ENCODE assay signal across 12 cellular contexts in the genomic region with DNA sequence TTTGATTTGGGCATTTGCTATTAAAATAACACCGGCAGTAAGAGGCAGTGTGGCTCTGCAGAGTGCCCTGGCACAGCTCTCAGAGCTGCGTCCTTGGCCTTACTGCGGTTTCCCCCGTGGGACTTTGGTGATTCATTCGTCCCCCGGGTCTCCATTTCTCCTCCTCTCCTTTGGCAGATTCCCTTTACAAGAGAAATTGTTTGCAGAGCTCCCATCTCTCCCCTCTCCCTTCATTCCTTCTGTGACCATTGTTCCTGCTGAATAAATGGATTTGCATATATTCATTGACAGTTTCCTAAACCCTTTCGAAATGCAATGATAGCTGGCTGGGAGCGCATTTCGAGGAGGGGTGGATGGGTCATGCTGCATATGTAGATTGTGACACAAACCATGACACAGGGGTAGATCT.
A peak's percentile ranks its signal among the peaks of the same experiment; 100 is the strongest.
DNase-seq lines count a peak whose midpoint lies in the region; ATAC-seq and TF ChIP-seq lines count a peak whose summit lies in the region.
"Had no signal": no experiment of that assay in that cellular context is flagged by ENCODE, and none has a peak within 500 bp of the region (broad histone marks: within the 10 kb centered on the region; RNA-seq: fewer than 3 reads in every experiment).

No MANE protein-coding gene starts in this region.

- H3K9me3 Mint-ChIP-seq in osteocyte (ENCODE audit: unreplicated experiment) = peaks cover 14% of the 10 kb centered on the region

- peak overlapping the region; percentile 1 for H3K27ac Mint-ChIP-seq in osteocyte (ENCODE audit: unreplicated experiment)
- H3K27ac Mint-ChIP-seq: IgD-negative memory B cell had no signal

- TF ChIP-seq CTCF in fibroblast of mammary gland (conservative IDR thresholded peaks at IDR 0.05; ENCODE audit: control insufficient read depth, insufficient read depth, low read depth, low read length) = no peak
- no peak for TF ChIP-seq CTCF in osteocyte (IDR thresholded peaks at IDR 0.05)

- no peak overlapping the region for H3K4me3 ChIP-seq in fibroblast of mammary gland (ENCODE audit: control insufficient read depth, low read depth, low read length)

- no peak for ATAC-seq in HG03045 (IDR thresholded peaks at IDR 0.05; ENCODE audit: unreplicated experiment)
- no peak for ATAC-seq in HG03469 (IDR thresholded peaks at IDR 0.05; ENCODE audit: unreplicated experiment)

- in situ Hi-C loops in G401 (cut with HindIII; ENCODE audit: low sequenced_read_pairs) = no loop called here

- peaks cover 17% of the 10 kb centered on the region for H3K4me1 Mint-ChIP-seq in osteocyte (ENCODE audit: unreplicated experiment)
- H3K4me1 Mint-ChIP-seq: IgD-negative memory B cell had no signal

- peaks cover 4% of the 10 kb centered on the region for H3K36me3 Mint-ChIP-seq in osteocyte (ENCODE audit: unreplicated experiment)
- H3K36me3 Mint-ChIP-seq: IgD-negative memory B cell had no signal

- DNase-seq in EH (ENCODE audit: low read depth) (peak; percentile 83), NCI-H345 (lab: John Stamatoyannopoulos, UW) (peak; percentile 35), fibroblast of mammary gland (ENCODE audit: low read depth) (peak; percentile 41), osteocyte (ENCODE audit: extremely low spot score, unreplicated experiment) (no peak), retina (no peak), G401 (ENCODE audit: low spot score) (no peak)
- DNase-seq: activated CD4-positive, alpha-beta T cell treated with anti-CD3 and anti-CD28 coated beads for 1 hour; activated effector memory CD4-positive, alpha-beta T cell treated with Interleukin-2 at 50 U/mL for 16 hours; stimulated activated CD8-positive, alpha-beta memory T cell treated with anti-CD3 and anti-CD28 coated beads, Interleukin-4, amount 100 ng/mL, for 48 hours had no signal

- no peak overlapping the region for H3K4me3 Mint-ChIP-seq in osteocyte (ENCODE audit: unreplicated experiment)

- no peaks in the 10 kb centered on the region for H3K27me3 Mint-ChIP-seq in osteocyte (ENCODE audit: unreplicated experiment)
- H3K27me3 Mint-ChIP-seq: IgD-negative memory B cell had no signal

Comparison
In these comparisons a context has a peak if more than half of its experiments do, and no peak if none do; other contexts are left out.
1. DNase-seq: peak in EH (single experiment), NCI-H345 (single experiment) and fibroblast of mammary gland (single experiment); none in osteocyte (single experiment), retina (single experiment) and G401 (single experiment).